ENCODE assay signal across 14 cellular contexts in the genomic region with DNA sequence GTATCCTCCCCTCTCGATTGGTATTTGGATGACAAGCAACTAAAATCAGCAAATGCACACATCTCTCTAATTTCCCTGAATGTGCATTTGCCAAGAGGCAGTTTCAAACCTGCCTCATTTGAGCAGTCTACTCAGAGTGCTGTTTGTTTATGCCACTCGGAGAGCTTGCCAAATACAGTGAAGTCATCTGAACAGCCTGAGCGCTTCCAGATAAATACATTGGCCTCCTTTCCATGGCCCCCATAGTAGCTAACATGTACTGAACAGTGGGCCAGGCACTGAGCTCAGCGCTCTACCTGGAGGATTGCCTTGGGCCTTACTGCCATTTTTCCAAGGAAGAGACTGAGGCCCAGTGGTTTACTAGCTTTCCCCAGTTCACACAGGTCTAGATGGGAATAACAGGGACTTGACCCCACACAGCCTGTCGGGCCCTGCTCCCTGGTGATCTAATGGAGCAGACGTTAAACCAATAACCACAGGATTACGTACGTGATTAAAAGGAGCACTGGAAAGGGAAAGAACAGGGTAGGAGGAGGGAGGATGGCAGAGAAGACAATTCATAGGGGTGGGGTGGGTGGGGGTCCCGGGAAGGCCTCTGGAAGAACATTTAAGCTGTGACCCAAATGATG. TPM values are rescaled to one million over a fixed set of nuclear protein-coding genes. Genes with fewer than 3 reads are reported as not detected.
DNase-seq lines count a peak whose midpoint lies in the region; ATAC-seq, FAIRE-seq and TF ChIP-seq lines count a peak whose summit lies in the region.
"Had no signal": no experiment of that assay in that cellular context is flagged by ENCODE, and none has a peak within 500 bp of the region (broad histone marks: within the 10 kb centered on the region; RNA-seq: fewer than 3 reads in every experiment).

No MANE protein-coding gene starts in this region.

- H3K4me1 ChIP-seq in mammary epithelial cell (ENCODE audit: insufficient read depth, low read length) (peaks cover 27% of the 10 kb centered on the region), suprapubic skin (peaks cover 36% of the 10 kb centered on the region), SK-N-SH (ENCODE audit: control insufficient read depth in 1 of 2, insufficient read depth in 2 of 2, low read depth in 1 of 2, low read length in 1 of 2) (no peaks in the 10 kb centered on the region)

- peak overlapping the region; percentile 60 for H2AFZ ChIP-seq in mammary epithelial cell (ENCODE audit: low read depth, low read length)
- H2AFZ ChIP-seq in SK-N-SH (ENCODE audit: low read depth): no peak overlapping the region
- H2AFZ ChIP-seq: PC-9 had no signal

- no peak overlapping the region for H3K4me3 ChIP-seq in mammary epithelial cell (replicated peaks in 1 of 3; ENCODE audit: insufficient read depth in 1 of 3, low read depth in 2 of 3, low read length in 3 of 3)
- no peak overlapping the region for H3K4me3 ChIP-seq in suprapubic skin
- no peak overlapping the region for H3K4me3 ChIP-seq in SK-N-SH (ENCODE audit: low read depth in 2 of 2, low read length in 1 of 2)
- H3K4me3 ChIP-seq: PC-9 had no signal

- TF ChIP-seq RAD21 in SK-N-SH (IDR thresholded peaks at IDR 0.05; ENCODE audit: low read length): no peak

- intact Hi-C loops in mammary epithelial cell (cut with micrococcal nuclease): no loop called here

- no peaks in the 10 kb centered on the region for H3F3A ChIP-seq in SK-N-SH (replicated peaks; ENCODE audit: insufficient read depth)

- H3K27ac ChIP-seq in mammary epithelial cell (ENCODE audit: insufficient read depth, low read depth, low read length) (no peak overlapping the region), suprapubic skin (peak overlapping the region; percentile 82), SK-N-SH (ENCODE audit: low read depth in 2 of 2, low read length in 1 of 2) (no peak overlapping the region)
- H3K27ac ChIP-seq: 22Rv1, PC-9 had no signal

- peak; percentile 13 for FAIRE-seq in islet of Langerhans (lab: Jason Lieb, UNC)
- FAIRE-seq: HTR-8/SVneo had no signal

- DNase-seq in DMS 273 (lab: John Stamatoyannopoulos, UW; ENCODE audit: unreplicated experiment) (peak; percentile 82), DMS 273 treated with DMSO at 0.1 percent for 48 hours (lab: John Stamatoyannopoulos, UW) (no peak), mammary epithelial cell (peak; percentile 32), suprapubic skin (ENCODE audit: low spot score in 2 of 2) (no peak), SK-N-SH (no peak)
- no peak for DNase-seq in activated CD4-positive, alpha-beta T cell treated with anti-CD3 and anti-CD28 coated beads, Interleukin-2, amount 50 U/mL, for 48 hours
- DNase-seq: effector memory CD8-positive, alpha-beta T cell; naive thymus-derived CD8-positive, alpha-beta T cell; PC-9 had no signal

- no peak for ATAC-seq in GM21528 (IDR thresholded peaks at IDR 0.05; ENCODE audit: low FRiP score, unreplicated experiment)
- ATAC-seq: effector memory CD8-positive, alpha-beta T cell; HCT116; naive thymus-derived CD8-positive, alpha-beta T cell had no signal

- no peaks in the 10 kb centered on the region for H3K36me3 ChIP-seq in mammary epithelial cell (ENCODE audit: insufficient read depth, low read length)
- H3K36me3 ChIP-seq in suprapubic skin: no peaks in the 10 kb centered on the region
- no peaks in the 10 kb centered on the region for H3K36me3 ChIP-seq in SK-N-SH (replicated peaks in 1 of 2; ENCODE audit: control insufficient read depth in 1 of 2, insufficient read depth in 2 of 2, low read length in 1 of 2)

- POLR2A ChIA-PET in SK-N-SH (lab: Yijun Ruan, JAX): interaction anchor here (1.3 kb wide), 1 partner anchor 171 kb away, joined by 3 read pairs; no protein-coding TSS in a partner anchor

- no TSS peak for BruUV-seq in mammary epithelial cell (replicated peaks; lab: Mats Ljungman, UMichigan)

- 28% methylated on average over 8 of the region's 9 CpGs for WGBS in mammary epithelial cell (ENCODE audit: low coverage, missing lambda C conversion rate)
- 43% methylated on average over 9 of the region's 9 CpGs for WGBS in suprapubic skin
- 76% methylated on average over 9 of the region's 9 CpGs for WGBS in SK-N-SH (ENCODE audit: low lambda C conversion rate)

- dilution Hi-C loops in mammary epithelial cell (cut with HindIII; ENCODE audit: low sequenced_read_pairs): loop anchor here (10.0 kb wide), 1 partner anchor 59 kb away; no protein-coding TSS in a partner anchor

- H3K79me2 ChIP-seq in mammary epithelial cell (ENCODE audit: insufficient read depth, low read length) (no peaks in the 10 kb centered on the region), SK-N-SH (ENCODE audit: insufficient read depth) (no peaks in the 10 kb centered on the region)

- H3K9me3 ChIP-seq in mammary epithelial cell (replicated peaks; ENCODE audit: insufficient read depth, low read length) (no peaks in the 10 kb centered on the region), suprapubic skin (no peaks in the 10 kb centered on the region), SK-N-SH (no peaks in the 10 kb centered on the region)

- no peak for TF ChIP-seq POLR2A in suprapubic skin (IDR thresholded peaks at IDR 0.05)

- TF ChIP-seq CTCF in mammary epithelial cell (conservative IDR thresholded peaks at IDR 0.05 in 1 of 2, IDR thresholded peaks at IDR 0.05 in 1 of 2; ENCODE audit: extremely low read depth in 1 of 2, insufficient read depth in 1 of 2, low read depth in 1 of 2, low read length in 2 of 2) (no peak), suprapubic skin (IDR thresholded peaks at IDR 0.05) (no peak), SK-N-SH (IDR thresholded peaks at IDR 0.05) (no peak)

- H4K20me1 ChIP-seq in mammary epithelial cell (ENCODE audit: insufficient read depth, low read length): no peaks in the 10 kb centered on the region
- no peaks in the 10 kb centered on the region for H4K20me1 ChIP-seq in SK-N-SH (ENCODE audit: insufficient read depth)

- TF ChIP-seq EP300 in suprapubic skin (IDR thresholded peaks at IDR 0.05) (no peak), SK-N-SH (IDR thresholded peaks at IDR 0.05; ENCODE audit: borderline replicate concordance in 1 of 2, low read depth in 1 of 2, low read length in 1 of 2) (no peak)

- CTCF ChIA-PET in mammary epithelial cell (lab: Charles Lee; ENCODE audit: low non-redundant PET) (no interaction called here), SK-N-SH (lab: Yijun Ruan, JAX) (interaction anchor here (1.3 to 10.4 kb wide), 9 partner anchors 9 to 239 kb away, joined by 4 to 520 read pairs (median 73); partner anchors contain the start of genes ANKRD40CL, SPATA20 and WFIKKN2)

- H3K9ac ChIP-seq in mammary epithelial cell (ENCODE audit: insufficient read depth, low read length) (no peak overlapping the region), SK-N-SH (no peak overlapping the region)

- H3K4me2 ChIP-seq in mammary epithelial cell (ENCODE audit: insufficient read depth, low read depth, low read length): no peak overlapping the region
- no peak overlapping the region for H3K4me2 ChIP-seq in SK-N-SH
- H3K4me2 ChIP-seq: PC-9 had no signal

- in situ Hi-C loops in mammary epithelial cell (cut with MboI; ENCODE audit: low sequenced_read_pairs in 2 of 2): loop anchor here (5.0 to 10.0 kb wide), 2 partner anchors 56 to 169 kb away; no protein-coding TSS in a partner anchor

- H3K9me2 ChIP-seq in SK-N-SH: no peaks in the 10 kb centered on the region

- no peaks in the 10 kb centered on the region for H3K27me3 ChIP-seq in mammary epithelial cell (ENCODE audit: insufficient read depth, low read length)
- no peaks in the 10 kb centered on the region for H3K27me3 ChIP-seq in suprapubic skin
- H3K27me3 ChIP-seq in SK-N-SH (ENCODE audit: insufficient read depth): no peaks in the 10 kb centered on the region

TF ChIP-seq in SK-N-SH, 30 proteins besides CTCF, POLR2A, EP300 and RAD21:
- no peak for TF ChIP-seq RXRA (IDR thresholded peaks at IDR 0.05; ENCODE audit: borderline replicate concordance, low read depth)

RNA-seq across cellular contexts. Expression of gene ANKRD40CL, which starts 18.7 kb away (rescaled TPM):
- not detected for total RNA-seq in mammary epithelial cell
- not detected for polyA plus RNA-seq in mammary epithelial cell
- polyA minus RNA-seq in mammary epithelial cell: not detected
- total RNA-seq in suprapubic skin: not detected
- not detected in 2 replicates for polyA plus RNA-seq in SK-N-SH (2012; rRNA removed)
- polyA plus RNA-seq in SK-N-SH (2012; cell fraction: cytosol; rRNA removed): not detected in 2 replicates
- polyA plus RNA-seq in SK-N-SH (2012; cell fraction: nucleus; rRNA removed): not detected in 2 replicates
- total RNA-seq: naive thymus-derived CD8-positive, alpha-beta T cell; PC-9 had no signal
- polyA plus RNA-seq: naive thymus-derived CD8-positive, alpha-beta T cell had no signal

RNA-seq across cellular contexts. Expression of gene WFIKKN2, which starts 49.3 kb away (rescaled TPM):
- total RNA-seq in mammary epithelial cell (not detected), suprapubic skin (under 1 TPM; 0.36 to 0.93 (median 0.65) TPM)
- polyA plus RNA-seq in mammary epithelial cell (not detected), SK-N-SH (2012; rRNA removed) (not detected in 2 replicates)
- not detected for polyA minus RNA-seq in mammary epithelial cell
- polyA plus RNA-seq in SK-N-SH (2012; cell fraction: cytosol; rRNA removed): under 0.01 TPM in 1 of 2 replicates, not detected in the other
- not detected in 2 replicates for polyA plus RNA-seq in SK-N-SH (2012; cell fraction: nucleus; rRNA removed)
- total RNA-seq: naive thymus-derived CD8-positive, alpha-beta T cell; PC-9 had no signal
- polyA plus RNA-seq: naive thymus-derived CD8-positive, alpha-beta T cell had no signal

Comparison
In these comparisons a context has a peak if more than half of its experiments do, and no peak if none do; other contexts are left out.
1. DNase-seq: peak in DMS 273 (single experiment) and mammary epithelial cell (single experiment); none in DMS 273 treated with DMSO at 0.1 percent for 48 hours (single experiment), suprapubic skin (0 of 2), SK-N-SH (single experiment) and activated CD4-positive, alpha-beta T cell treated with anti-CD3 and anti-CD28 coated beads, Interleukin-2, amount 50 U/mL, for 48 hours (0 of 2).